In the genomic region with DNA sequence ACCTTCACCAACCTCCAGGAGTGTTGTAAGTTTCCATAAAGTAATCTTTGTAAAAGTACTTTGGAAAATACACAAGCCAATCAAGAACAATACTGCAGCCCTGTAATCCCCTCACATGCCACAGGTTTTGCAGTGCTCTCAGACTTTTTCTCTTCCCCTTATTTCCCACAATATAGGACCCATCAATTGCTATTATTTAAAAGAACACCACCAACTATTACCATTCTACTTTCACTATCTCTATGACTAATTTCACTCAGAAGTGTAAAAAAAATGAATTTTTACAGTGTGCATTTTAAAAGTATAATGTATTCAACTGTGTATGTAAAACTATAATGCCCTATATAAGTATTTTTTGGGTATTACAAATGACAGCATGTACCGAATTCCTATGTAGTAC, we compare ENCODE assay signal across 8 cellular contexts. TPM values are rescaled to one million over a fixed set of nuclear protein-coding genes. Genes with fewer than 3 reads are reported as not detected.
DNase-seq lines count a peak whose midpoint lies in the region; ATAC-seq and TF ChIP-seq lines count a peak whose summit lies in the region.

No MANE protein-coding gene starts in this region.

- peak overlapping the region; percentile 33 for H3K27ac ChIP-seq in muscle layer of duodenum (ENCODE audit: low read length)

- H3K9me3 ChIP-seq in BE2C (peaks cover 3% of the 10 kb centered on the region; the same call in 1 of the 2 replicates), muscle layer of duodenum (ENCODE audit: control insufficient read depth in 1 of 2, low read length in 2 of 2) (peaks cover 0 to 3% of the 10 kb centered on the region in 2 donors)

- peaks cover 49% of the 10 kb centered on the region for H3K4me1 Mint-ChIP-seq in activated naive CD8-positive, alpha-beta T cell treated with anti-CD3 and anti-CD28 coated beads for 36 hours

- no peak for DNase-seq in BE2C
- DNase-seq in GM20000 (ENCODE audit: low spot score) = peak; percentile 19
- no peak for DNase-seq in activated naive CD8-positive, alpha-beta T cell treated with anti-CD3 and anti-CD28 coated beads for 36 hours
- no peak for DNase-seq in activated CD4-positive, CD25-positive, alpha-beta regulatory T cell treated with anti-CD3 and anti-CD28 coated beads, Interleukin-2, amount 50 U/mL, for 72 hours
- no peak for DNase-seq in NCI-H345 (lab: John Stamatoyannopoulos, UW)
- no peak for DNase-seq in midbrain (lab: John Stamatoyannopoulos, UW)

- H3K27ac Mint-ChIP-seq in activated naive CD8-positive, alpha-beta T cell treated with anti-CD3 and anti-CD28 coated beads for 36 hours = peak overlapping the region; percentile 97

- H3K36me3 ChIP-seq in BE2C (no peaks in the 10 kb centered on the region), muscle layer of duodenum (ENCODE audit: control insufficient read depth in 1 of 2, insufficient read depth in 2 of 2, low read length in 2 of 2) (no peaks in the 10 kb centered on the region)

- ATAC-seq in esophagus mucosa = no peak

- no peaks in the 10 kb centered on the region for H3K27me3 Mint-ChIP-seq in activated naive CD8-positive, alpha-beta T cell treated with anti-CD3 and anti-CD28 coated beads for 36 hours

- H3K27me3 ChIP-seq in BE2C (no peaks in the 10 kb centered on the region), muscle layer of duodenum (ENCODE audit: low read depth, low read length) (no peaks in the 10 kb centered on the region)

- peaks cover 41% of the 10 kb centered on the region for H3K36me3 Mint-ChIP-seq in activated naive CD8-positive, alpha-beta T cell treated with anti-CD3 and anti-CD28 coated beads for 36 hours

- TF ChIP-seq CTCF in BE2C (IDR thresholded peaks at IDR 0.05; ENCODE audit: low read depth, low read length) (no peak), GM20000 (IDR thresholded peaks at IDR 0.05; ENCODE audit: extremely low read depth, missing control alignments) (no peak)

- peak overlapping the region; percentile 74 for H3K4me3 ChIP-seq in BE2C (ENCODE audit: low read depth, low read length)
- H3K4me3 ChIP-seq in muscle layer of duodenum (ENCODE audit: low read depth in 1 of 2, low read length in 2 of 2) = peak overlapping the region; percentile 87 to 99

- H3K4me1 ChIP-seq in BE2C (peaks cover 19% of the 10 kb centered on the region), muscle layer of duodenum (ENCODE audit: control insufficient read depth in 1 of 2, insufficient read depth in 2 of 2, low read length in 2 of 2) (peaks cover 26% of the 10 kb centered on the region in 2 donors)

- H3K9me3 Mint-ChIP-seq in activated naive CD8-positive, alpha-beta T cell treated with anti-CD3 and anti-CD28 coated beads for 36 hours = peaks cover 16% of the 10 kb centered on the region

- H3K4me3 Mint-ChIP-seq in activated naive CD8-positive, alpha-beta T cell treated with anti-CD3 and anti-CD28 coated beads for 36 hours = peak overlapping the region; percentile 95

RNA-seq across cellular contexts. Expression of gene ATP8A1, which starts 1.7 kb away (rescaled TPM):
- polyA plus RNA-seq in BE2C (2012; ENCODE audit: insufficient read depth, insufficient read length, low read depth) = 15.0 TPM
- total RNA-seq in activated naive CD8-positive, alpha-beta T cell treated with anti-CD3 and anti-CD28 coated beads for 36 hours = 10 to 100 TPM; 23.8 to 24.7 TPM
- 2.6 TPM for total RNA-seq in esophagus mucosa
